In the genomic region with DNA sequence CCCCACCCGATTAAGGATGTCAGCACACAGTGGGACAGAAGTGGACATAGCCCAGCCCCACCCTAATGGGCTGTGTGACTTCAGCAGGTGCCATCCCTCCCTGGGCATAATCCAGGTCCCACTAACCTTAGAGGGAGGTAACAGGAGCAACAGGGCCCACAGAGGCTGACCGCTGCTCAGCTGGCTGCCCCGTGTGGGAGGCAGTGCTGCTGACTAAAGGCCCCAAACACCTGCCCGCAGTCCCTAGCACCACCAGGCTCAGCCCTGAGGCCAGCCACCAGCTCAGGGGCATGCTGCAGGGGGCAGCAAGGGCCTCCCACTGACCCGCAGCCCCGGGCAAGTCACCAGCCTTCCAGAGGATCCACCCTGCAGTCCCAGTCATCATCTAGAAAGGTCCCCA, we compare ENCODE assay signal across 23 cellular contexts. TPM values are rescaled to one million over a fixed set of nuclear protein-coding genes. Genes with fewer than 3 reads are reported as not detected.
DNase-seq lines count a peak whose midpoint lies in the region; ATAC-seq and TF ChIP-seq lines count a peak whose summit lies in the region.
"Had no signal": no experiment of that assay in that cellular context is flagged by ENCODE, and none has a peak within 500 bp of the region (broad histone marks: within the 10 kb centered on the region; RNA-seq: fewer than 3 reads in every experiment).

No MANE protein-coding gene starts in this region.

- H3K9me3 ChIP-seq in BLaER1 (no peaks in the 10 kb centered on the region), PC-9 (ENCODE audit: insufficient read depth, low read depth) (no peaks in the 10 kb centered on the region), mesenchymal stem cell (ENCODE audit: control insufficient read depth, low read length) (no peaks in the 10 kb centered on the region), gastroesophageal sphincter (no peaks in the 10 kb centered on the region)
- H3K9me3 ChIP-seq: neutrophil, SK-N-SH, upper lobe of right lung had no signal

- no peak for TF ChIP-seq POLR2A in gastroesophageal sphincter (IDR thresholded peaks at IDR 0.05)

- H3K4me1 Mint-ChIP-seq in activated T-helper 2 cell treated with anti-CD3 and anti-CD28 coated beads, Interferon-gamma antibody, Interleukin-2, Interleukin-4, amounts not matched to agents 10 μg/mL and 5 μg/mL and 100 μg/mL, durations not matched to agents 14 hours and 24 hours and 36 hours (ENCODE audit: low read depth) = no peaks in the 10 kb centered on the region
- H3K4me1 Mint-ChIP-seq in HFFc6 (ENCODE audit: low read depth) = peaks cover 16% of the 10 kb centered on the region
- H3K4me1 Mint-ChIP-seq in activated CD8-positive, alpha-beta memory T cell treated with anti-CD3 and anti-CD28 coated beads, Interleukin-2, amount 10 ng/mL, durations not matched to agents 7 days and 5 days = no peaks in the 10 kb centered on the region

- H3K36me3 Mint-ChIP-seq in activated T-helper 2 cell treated with anti-CD3 and anti-CD28 coated beads, Interferon-gamma antibody, Interleukin-2, Interleukin-4, amounts not matched to agents 10 μg/mL and 5 μg/mL and 100 μg/mL, durations not matched to agents 14 hours and 24 hours and 36 hours (ENCODE audit: low read depth) = no peaks in the 10 kb centered on the region
- no peaks in the 10 kb centered on the region for H3K36me3 Mint-ChIP-seq in HFFc6 (ENCODE audit: low read depth)
- H3K36me3 Mint-ChIP-seq in activated CD8-positive, alpha-beta memory T cell treated with anti-CD3 and anti-CD28 coated beads, Interleukin-2, amount 10 ng/mL, durations not matched to agents 7 days and 5 days = no peaks in the 10 kb centered on the region
- H3K36me3 Mint-ChIP-seq: activated naive CD8-positive, alpha-beta T cell treated with anti-CD3 and anti-CD28 coated beads, Interleukin-2, amount 10 ng/mL, durations not matched to agents 7 days and 5 days had no signal

- intact Hi-C loops in PC-9 (cut with micrococcal nuclease; ENCODE audit: unreplicated experiment) = loop anchor here (5.0 kb wide), 1 partner anchor 930 kb away; no protein-coding TSS in a partner anchor
- intact Hi-C loops in activated T-helper 2 cell treated with anti-CD3 and anti-CD28 coated beads, Interferon-gamma antibody, Interleukin-2, Interleukin-4, amounts not matched to agents 10 μg/mL and 5 μg/mL and 100 μg/mL, durations not matched to agents 14 hours and 24 hours and 36 hours (cut with micrococcal nuclease) = no loop called here

- no peak overlapping the region for H3K27ac Mint-ChIP-seq in activated T-helper 2 cell treated with anti-CD3 and anti-CD28 coated beads, Interferon-gamma antibody, Interleukin-2, Interleukin-4, amounts not matched to agents 10 μg/mL and 5 μg/mL and 100 μg/mL, durations not matched to agents 14 hours and 24 hours and 36 hours
- H3K27ac Mint-ChIP-seq in HFFc6 = no peak overlapping the region
- H3K27ac Mint-ChIP-seq in activated CD8-positive, alpha-beta memory T cell treated with anti-CD3 and anti-CD28 coated beads, Interleukin-2, amount 10 ng/mL, durations not matched to agents 7 days and 5 days = no peak overlapping the region
- H3K27ac Mint-ChIP-seq: activated CD8-positive, alpha-beta T cell treated with anti-CD3 and anti-CD28 coated beads, Interleukin-2, amount 10 ng/mL, durations not matched to agents 7 days and 5 days; activated naive CD8-positive, alpha-beta T cell treated with anti-CD3 and anti-CD28 coated beads, Interleukin-2, amount 10 ng/mL, durations not matched to agents 7 days and 5 days; T-helper 17 cell had no signal

- H3K27me3 Mint-ChIP-seq in activated T-helper 2 cell treated with anti-CD3 and anti-CD28 coated beads, Interferon-gamma antibody, Interleukin-2, Interleukin-4, amounts not matched to agents 10 μg/mL and 5 μg/mL and 100 μg/mL, durations not matched to agents 14 hours and 24 hours and 36 hours (ENCODE audit: low read depth) = peaks cover 6% of the 10 kb centered on the region
- H3K27me3 Mint-ChIP-seq in HFFc6 (ENCODE audit: insufficient read depth) = peaks cover 4% of the 10 kb centered on the region
- H3K27me3 Mint-ChIP-seq in activated CD8-positive, alpha-beta memory T cell treated with anti-CD3 and anti-CD28 coated beads, Interleukin-2, amount 10 ng/mL, durations not matched to agents 7 days and 5 days = peaks cover 2% of the 10 kb centered on the region

- peaks cover 100% of the 10 kb centered on the region for H3K4me1 ChIP-seq in BLaER1
- H3K4me1 ChIP-seq in PC-9 (replicated peaks; ENCODE audit: insufficient read depth) = peaks cover 41% of the 10 kb centered on the region
- H3K4me1 ChIP-seq in mesenchymal stem cell (ENCODE audit: control insufficient read depth, insufficient read depth, low read depth, low read length) = peaks cover 68% of the 10 kb centered on the region
- H3K4me1 ChIP-seq in gastroesophageal sphincter = peaks cover 0 to 82% (median 25%) of the 10 kb centered on the region in 3 donors

- no peak overlapping the region for H3K14ac ChIP-seq in mesenchymal stem cell (ENCODE audit: low read length in 2 of 2)

- peaks cover 14% of the 10 kb centered on the region; the same call in 1 of the 2 replicates for H3F3A ChIP-seq in PC-9 (ENCODE audit: insufficient read depth, low read depth)

- H3K18ac ChIP-seq in mesenchymal stem cell (ENCODE audit: low read depth in 1 of 2, low read length in 2 of 2) = no peak overlapping the region

- no peak overlapping the region for H4K8ac ChIP-seq in mesenchymal stem cell (ENCODE audit: low read length)

- H3K27me3 ChIP-seq in BLaER1 (no peaks in the 10 kb centered on the region), PC-9 (ENCODE audit: insufficient read depth, low read depth) (no peaks in the 10 kb centered on the region), mesenchymal stem cell (ENCODE audit: control insufficient read depth in 1 of 2, insufficient read depth in 1 of 2, low read length in 2 of 2) (no peaks in the 10 kb centered on the region), gastroesophageal sphincter (no peaks in the 10 kb centered on the region)
- H3K27me3 ChIP-seq: upper lobe of right lung had no signal

- H4K91ac ChIP-seq in mesenchymal stem cell (ENCODE audit: low read length) = no peak overlapping the region

- H2BK120ac ChIP-seq in mesenchymal stem cell (ENCODE audit: low read depth, low read length) = no peak overlapping the region

- no peak overlapping the region for H2BK12ac ChIP-seq in mesenchymal stem cell (ENCODE audit: low read length in 2 of 2)

- TF ChIP-seq CTCF in PC-9 (conservative IDR thresholded peaks at IDR 0.05) (no peak), HFFc6 (IDR thresholded peaks at IDR 0.05) (no peak), gastroesophageal sphincter (IDR thresholded peaks at IDR 0.05) (no peak)

- H3K4me3 Mint-ChIP-seq in activated T-helper 2 cell treated with anti-CD3 and anti-CD28 coated beads, Interferon-gamma antibody, Interleukin-2, Interleukin-4, amounts not matched to agents 10 μg/mL and 5 μg/mL and 100 μg/mL, durations not matched to agents 14 hours and 24 hours and 36 hours (ENCODE audit: low read depth) = no peak overlapping the region
- H3K4me3 Mint-ChIP-seq in HFFc6 = no peak overlapping the region
- no peak overlapping the region for H3K4me3 Mint-ChIP-seq in activated CD8-positive, alpha-beta memory T cell treated with anti-CD3 and anti-CD28 coated beads, Interleukin-2, amount 10 ng/mL, durations not matched to agents 7 days and 5 days
- H3K4me3 Mint-ChIP-seq: activated CD8-positive, alpha-beta T cell treated with anti-CD3 and anti-CD28 coated beads, Interleukin-2, amount 10 ng/mL, durations not matched to agents 7 days and 5 days; activated naive CD8-positive, alpha-beta T cell treated with anti-CD3 and anti-CD28 coated beads, Interleukin-2, amount 10 ng/mL, durations not matched to agents 7 days and 5 days; T-helper 17 cell had no signal

- TF ChIP-seq EP300 in gastroesophageal sphincter (IDR thresholded peaks at IDR 0.05) = no peak

- no peak overlapping the region for H3K23ac ChIP-seq in mesenchymal stem cell (ENCODE audit: low read length in 2 of 2)

- H3K79me2 ChIP-seq in PC-9 (ENCODE audit: low read depth) = peaks cover 85% of the 10 kb centered on the region

- 88% methylated on average over 6 of the region's 6 CpGs for WGBS in mesenchymal stem cell
- WGBS in gastroesophageal sphincter (ENCODE audit: low coverage in 1 of 2), 2 donors = no CpG with 5 or more reads among the region's 6 CpGs

- H3K27ac ChIP-seq in BLaER1 (peak overlapping the region; percentile 96), PC-9 (no peak overlapping the region), mesenchymal stem cell (ENCODE audit: low read length, poor library complexity, severe bottlenecking) (no peak overlapping the region), gastroesophageal sphincter (no peak overlapping the region)
- H3K27ac ChIP-seq: C4-2B, neutrophil, upper lobe of right lung had no signal

- H3K36me3 ChIP-seq in BLaER1 = no peaks in the 10 kb centered on the region
- H3K36me3 ChIP-seq in PC-9 (ENCODE audit: low read depth) = no peaks in the 10 kb centered on the region
- H3K36me3 ChIP-seq in mesenchymal stem cell (ENCODE audit: control insufficient read depth in 1 of 2, insufficient read depth in 2 of 2, low read depth in 1 of 2, low read length in 2 of 2) = peaks cover 8 to 17% of the 10 kb centered on the region in 2 experiments
- no peaks in the 10 kb centered on the region for H3K36me3 ChIP-seq in gastroesophageal sphincter
- H3K36me3 ChIP-seq: neutrophil, upper lobe of right lung had no signal

- H2BK5ac ChIP-seq in mesenchymal stem cell (ENCODE audit: low read depth, low read length, poor library complexity, severe bottlenecking) = no peak overlapping the region

- H3K9me2 ChIP-seq in PC-9 (ENCODE audit: insufficient read depth) = no peaks in the 10 kb centered on the region
- H3K9me2 ChIP-seq: SK-N-SH had no signal

- BruUV-seq in PC-9 (replicated peaks; lab: Mats Ljungman, UMichigan) = no TSS peak

- H4K20me1 ChIP-seq in BLaER1 (peaks cover 27% of the 10 kb centered on the region), PC-9 (ENCODE audit: insufficient read depth) (no peaks in the 10 kb centered on the region)

- no peak overlapping the region for H2AFZ ChIP-seq in PC-9
- no peak overlapping the region for H2AFZ ChIP-seq in mesenchymal stem cell (ENCODE audit: low read depth, low read length)

- H3K4me2 ChIP-seq in BLaER1 (peak overlapping the region; percentile 100), PC-9 (peak overlapping the region; percentile 62), mesenchymal stem cell (ENCODE audit: low read length, poor library complexity, severe bottlenecking) (no peak overlapping the region)
- H3K4me2 ChIP-seq: SK-N-SH had no signal

- POLR2A ChIA-PET in PC-9 (lab: Charles Lee; ENCODE audit: unreplicated experiment) = interaction anchor here (1.0 kb wide), 1 partner anchor 951 kb away, joined by 4 read pairs; no protein-coding TSS in a partner anchor

- H3K79me1 ChIP-seq in mesenchymal stem cell (replicated peaks; ENCODE audit: low read length, poor library complexity, severe bottlenecking) = peaks cover 32% of the 10 kb centered on the region

- H3K4me3 ChIP-seq in BLaER1 (peak overlapping the region; percentile 64), PC-9 (no peak overlapping the region), mesenchymal stem cell (ENCODE audit: insufficient read depth in 1 of 2, low read depth in 1 of 2, low read length in 2 of 2) (no peak overlapping the region), gastroesophageal sphincter (no peak overlapping the region)
- H3K4me3 ChIP-seq: lung, upper lobe of right lung had no signal

- no peaks in the 10 kb centered on the region for H3K9me3 Mint-ChIP-seq in activated T-helper 2 cell treated with anti-CD3 and anti-CD28 coated beads, Interferon-gamma antibody, Interleukin-2, Interleukin-4, amounts not matched to agents 10 μg/mL and 5 μg/mL and 100 μg/mL, durations not matched to agents 14 hours and 24 hours and 36 hours
- H3K9me3 Mint-ChIP-seq in HFFc6 = no peaks in the 10 kb centered on the region
- no peaks in the 10 kb centered on the region for H3K9me3 Mint-ChIP-seq in activated CD8-positive, alpha-beta memory T cell treated with anti-CD3 and anti-CD28 coated beads, Interleukin-2, amount 10 ng/mL, durations not matched to agents 7 days and 5 days (ENCODE audit: low read depth)
- H3K9me3 Mint-ChIP-seq: activated naive CD8-positive, alpha-beta T cell treated with anti-CD3 and anti-CD28 coated beads, Interleukin-2, amount 10 ng/mL, durations not matched to agents 7 days and 5 days had no signal

- H2BK15ac ChIP-seq in mesenchymal stem cell (ENCODE audit: low read depth, poor library complexity, severe bottlenecking) = peak overlapping the region; percentile 1

- peak overlapping the region; percentile 85 for H3K9ac ChIP-seq in BLaER1
- H3K9ac ChIP-seq in mesenchymal stem cell (ENCODE audit: low read length) = no peak overlapping the region
- H3K9ac ChIP-seq: SK-N-SH had no signal

- no peak overlapping the region for H3K4ac ChIP-seq in mesenchymal stem cell (ENCODE audit: low read depth in 1 of 2, low read length in 2 of 2)

- CTCF ChIA-PET in PC-9 (lab: Charles Lee) = no interaction called here
- CTCF ChIA-PET in activated CD8-positive, alpha-beta memory T cell treated with anti-CD3 and anti-CD28 coated beads, Interleukin-2, amount 10 ng/mL, durations not matched to agents 7 days and 5 days (lab: Charles Lee) = no interaction called here

- ATAC-seq in gastroesophageal sphincter = no peak
- no peak for ATAC-seq in activated CD8-positive, alpha-beta memory T cell treated with anti-CD3 and anti-CD28 coated beads, Interleukin-2, amount 10 ng/mL, durations not matched to agents 7 days and 5 days
- ATAC-seq: activated CD8-positive, alpha-beta T cell treated with anti-CD3 and anti-CD28 coated beads, Interleukin-2, amount 10 ng/mL, durations not matched to agents 7 days and 5 days; T-helper 17 cell; upper lobe of right lung had no signal

- no peak for DNase-seq in PC-9
- DNase-seq in mesenchymal stem cell = no peak
- DNase-seq in retina = peak; percentile 1
- no peak for DNase-seq in activated T-helper 2 cell treated with anti-CD3 and anti-CD28 coated beads, Interferon-gamma antibody, Interleukin-2, Interleukin-4, amounts not matched to agents 10 μg/mL and 5 μg/mL and 100 μg/mL, durations not matched to agents 14 hours and 24 hours and 36 hours (ENCODE audit: low spot score)
- no peak for DNase-seq in HFFc6
- no peak for DNase-seq in activated CD8-positive, alpha-beta memory T cell treated with anti-CD3 and anti-CD28 coated beads, Interleukin-2, amount 10 ng/mL, durations not matched to agents 7 days and 5 days
- DNase-seq: activated CD8-positive, alpha-beta T cell treated with anti-CD3 and anti-CD28 coated beads, Interleukin-2, amount 10 ng/mL, durations not matched to agents 7 days and 5 days; activated gamma-delta T cell; activated naive CD8-positive, alpha-beta T cell treated with anti-CD3 and anti-CD28 coated beads, Interleukin-2, amount 10 ng/mL, durations not matched to agents 7 days and 5 days; activated T-cell treated with anti-CD3 and anti-CD28 coated beads for 4 hours; glutamatergic neuron; Karpas-422; NCI-H146; NCI-H446; SK-N-SH; stimulated activated CD4-positive, alpha-beta T cell treated with anti-CD3 and anti-CD28 coated beads, Interleukin-4, amount 100 ng/mL, for 1 hour; T-helper 17 cell; upper lobe of right lung had no signal

- no peak overlapping the region for H2AK5ac ChIP-seq in mesenchymal stem cell (ENCODE audit: low read length, severe bottlenecking)

RNA-seq across cellular contexts. Expression of a gene that starts 14.6 kb away (rescaled TPM):
- total RNA-seq in PC-9 (2021) (87.5 and 95.6 TPM in 2 replicates), gastroesophageal sphincter (100 to 1,000 TPM in 1 of 4 donors, 10 to 100 TPM in 3; 36.1 to 101 (median 53.9) TPM)
- polyA plus RNA-seq in mesenchymal stem cell (2013, experiment 1 of 2) = 61.3 TPM
- polyA plus RNA-seq in mesenchymal stem cell (2013, experiment 2 of 2) = 58.6 TPM
- total RNA-seq in activated T-helper 2 cell treated with anti-CD3 and anti-CD28 coated beads, Interferon-gamma antibody, Interleukin-2, Interleukin-4, amounts not matched to agents 10 μg/mL and 5 μg/mL and 100 μg/mL, durations not matched to agents 14 hours and 24 hours and 36 hours = 48.1 and 51.7 TPM in 2 replicates
- total RNA-seq in HFFc6 (2021; fragmentation: NEBNext Ultra II Directional; extraction: Animal tissue kit (Norgen Biotek cat#: 25700)) = 10 to 100 TPM; 22.6 to 26.1 (median 23.5) TPM
- total RNA-seq in activated CD8-positive, alpha-beta memory T cell treated with anti-CD3 and anti-CD28 coated beads, Interleukin-2, amount 10 ng/mL, durations not matched to agents 7 days and 5 days = 100 to 1,000 TPM; 105 to 152 TPM
